ENCODE assay signal across 14 cellular contexts in the genomic region with DNA sequence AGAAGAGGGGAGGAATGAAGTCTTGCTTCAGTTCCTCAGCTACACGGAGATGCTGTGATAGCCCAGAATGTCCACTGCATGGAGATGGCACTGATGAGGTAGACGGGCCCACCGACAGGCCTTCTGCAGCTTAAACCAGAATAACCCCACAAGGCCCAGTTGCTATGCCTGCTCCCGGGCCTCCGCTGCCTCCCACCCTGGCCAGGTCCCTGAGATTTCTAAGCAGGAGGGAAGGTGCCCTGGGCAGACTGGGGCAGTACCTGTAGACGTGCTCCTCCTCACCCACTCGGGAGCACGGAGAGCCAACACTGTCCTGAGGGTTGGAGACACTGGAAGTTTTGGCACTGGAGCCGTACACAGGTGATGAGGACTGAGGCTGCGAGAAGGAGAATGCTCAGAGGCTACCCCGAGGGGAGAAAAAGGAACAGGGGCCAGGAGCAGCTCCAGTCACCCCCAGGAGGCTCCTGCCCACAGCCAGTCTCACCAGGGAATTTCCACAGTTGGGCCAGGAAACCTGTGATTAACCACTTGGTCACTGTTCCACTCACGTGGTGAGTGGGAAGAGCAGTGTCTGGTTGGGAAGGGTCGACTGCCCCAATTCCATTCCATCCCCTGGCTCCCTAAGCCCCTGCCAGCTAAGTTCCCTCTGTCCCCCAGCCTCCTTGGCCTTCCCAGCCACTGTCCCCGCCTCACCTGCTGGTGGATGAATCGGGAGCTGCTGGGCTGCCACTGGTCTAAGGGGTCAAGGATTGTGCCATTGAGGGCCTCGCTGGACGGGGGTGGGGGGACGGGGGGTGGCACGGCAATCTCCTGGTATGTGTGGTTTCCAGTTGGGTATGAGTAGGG. TPM values are rescaled to one million over a fixed set of nuclear protein-coding genes. Genes with fewer than 3 reads are reported as not detected.
DNase-seq lines count a peak whose midpoint lies in the region; ATAC-seq and TF ChIP-seq lines count a peak whose summit lies in the region.
"Had no signal": no experiment of that assay in that cellular context is flagged by ENCODE, and none has a peak within 500 bp of the region (broad histone marks: within the 10 kb centered on the region; RNA-seq: fewer than 3 reads in every experiment).

No MANE protein-coding gene starts in this region.

- H3K36me3 Mint-ChIP-seq in activated T-helper 17 cell treated with anti-CD3 and anti-CD28 coated beads, Interleukin-2, amount 50 U/mL, for 72 hours (ENCODE audit: low read depth), result peaks cover 48% of the 10 kb centered on the region
- peaks cover 10% of the 10 kb centered on the region for H3K36me3 Mint-ChIP-seq in osteocyte (ENCODE audit: unreplicated experiment)
- H3K36me3 Mint-ChIP-seq in activated naive CD8-positive, alpha-beta T cell treated with anti-CD3 and anti-CD28 coated beads for 36 hours, result peaks cover 2% of the 10 kb centered on the region

- peak overlapping the region; percentile 73 for H3K27ac Mint-ChIP-seq in activated T-helper 17 cell treated with anti-CD3 and anti-CD28 coated beads, Interleukin-2, amount 50 U/mL, for 72 hours
- peak overlapping the region; percentile 47 for H3K27ac Mint-ChIP-seq in osteocyte (ENCODE audit: unreplicated experiment)
- no peak overlapping the region for H3K27ac Mint-ChIP-seq in activated naive CD8-positive, alpha-beta T cell treated with anti-CD3 and anti-CD28 coated beads for 36 hours

- H3K4me3 Mint-ChIP-seq in activated T-helper 17 cell treated with anti-CD3 and anti-CD28 coated beads, Interleukin-2, amount 50 U/mL, for 72 hours, result no peak overlapping the region
- H3K4me3 Mint-ChIP-seq in osteocyte (ENCODE audit: unreplicated experiment), result no peak overlapping the region
- H3K4me3 Mint-ChIP-seq in activated naive CD8-positive, alpha-beta T cell treated with anti-CD3 and anti-CD28 coated beads for 36 hours, result no peak overlapping the region
- H3K4me3 Mint-ChIP-seq: T-helper 1 cell treated with Interleukin-12 subunit alpha and Interleukin-12 subunit beta and Interleukin-4 antibody, amounts not matched to agents 30 μg/mL and 1 μg/mL, for 36 hours had no signal

- H3K27me3 Mint-ChIP-seq in activated T-helper 17 cell treated with anti-CD3 and anti-CD28 coated beads, Interleukin-2, amount 50 U/mL, for 72 hours, result no peaks in the 10 kb centered on the region
- no peaks in the 10 kb centered on the region for H3K27me3 Mint-ChIP-seq in osteocyte (ENCODE audit: unreplicated experiment)
- no peaks in the 10 kb centered on the region for H3K27me3 Mint-ChIP-seq in activated naive CD8-positive, alpha-beta T cell treated with anti-CD3 and anti-CD28 coated beads for 36 hours

- 81 to 85% methylated on average over 15 to 19 of the region's 19 CpGs for WGBS in GM23248 (ENCODE audit: low coverage in 1 of 2, low lambda C conversion rate in 2 of 2, missing lambda C conversion rate in 2 of 2), 2 experiments
- WGBS in hepatocyte (ENCODE audit: low lambda C conversion rate, missing lambda C conversion rate), result 94% methylated on average over 17 of the region's 19 CpGs

- H3K36me3 ChIP-seq in GM23248 (ENCODE audit: low read depth), result peaks cover 27% of the 10 kb centered on the region
- H3K36me3 ChIP-seq in hepatocyte (replicated peaks; ENCODE audit: insufficient read depth, low read depth), result no peaks in the 10 kb centered on the region
- H3K36me3 ChIP-seq in gastrocnemius medialis, result peaks cover 2 to 55% of the 10 kb centered on the region in 2 donors

- H3K9me3 Mint-ChIP-seq in activated T-helper 17 cell treated with anti-CD3 and anti-CD28 coated beads, Interleukin-2, amount 50 U/mL, for 72 hours, result no peaks in the 10 kb centered on the region
- H3K9me3 Mint-ChIP-seq in osteocyte (ENCODE audit: unreplicated experiment), result no peaks in the 10 kb centered on the region
- no peaks in the 10 kb centered on the region for H3K9me3 Mint-ChIP-seq in activated naive CD8-positive, alpha-beta T cell treated with anti-CD3 and anti-CD28 coated beads for 36 hours
- H3K9me3 Mint-ChIP-seq: T-helper 1 cell treated with Interleukin-12 subunit alpha and Interleukin-12 subunit beta and Interleukin-4 antibody, amounts not matched to agents 30 μg/mL and 1 μg/mL, for 36 hours had no signal

- peaks cover 100% of the 10 kb centered on the region for H3K79me2 ChIP-seq in GM23248 (ENCODE audit: insufficient read depth)
- H3K79me2 ChIP-seq in hepatocyte, result peaks cover 41% of the 10 kb centered on the region

- H3K9me2 ChIP-seq in GM23248 (ENCODE audit: insufficient read depth) (no peaks in the 10 kb centered on the region), hepatocyte (replicated peaks; ENCODE audit: insufficient read depth) (no peaks in the 10 kb centered on the region)

- TF ChIP-seq CTCF in hepatocyte (IDR thresholded peaks at IDR 0.05; ENCODE audit: poor library complexity) (no peak), osteocyte (IDR thresholded peaks at IDR 0.05) (no peak), gastrocnemius medialis (IDR thresholded peaks at IDR 0.05 in 4 of 5, conservative IDR thresholded peaks at IDR 0.05 in 1 of 5) (no peak)

- H3K27me3 ChIP-seq in GM23248 (replicated peaks; ENCODE audit: insufficient read depth) (no peaks in the 10 kb centered on the region), hepatocyte (no peaks in the 10 kb centered on the region), gastrocnemius medialis (no peaks in the 10 kb centered on the region)
- H3K27me3 ChIP-seq: heart left ventricle had no signal

- no peak for ATAC-seq in activated T-helper 17 cell treated with anti-CD3 and anti-CD28 coated beads, Interleukin-2, amount 50 U/mL, for 72 hours (replicated peaks)
- ATAC-seq in HG02938 (IDR thresholded peaks at IDR 0.05; ENCODE audit: unreplicated experiment) (no peak), gastrocnemius medialis (no peak), GM18861 (IDR thresholded peaks at IDR 0.05; ENCODE audit: unreplicated experiment) (no peak)
- ATAC-seq: left lobe of liver had no signal

- no peaks in the 10 kb centered on the region for H4K20me1 ChIP-seq in GM23248 (ENCODE audit: insufficient read depth)
- no peaks in the 10 kb centered on the region for H4K20me1 ChIP-seq in hepatocyte (ENCODE audit: insufficient read depth, poor library complexity, severe bottlenecking)

- H3K4me1 Mint-ChIP-seq in activated T-helper 17 cell treated with anti-CD3 and anti-CD28 coated beads, Interleukin-2, amount 50 U/mL, for 72 hours, result peaks cover 15% of the 10 kb centered on the region
- peaks cover 43% of the 10 kb centered on the region for H3K4me1 Mint-ChIP-seq in osteocyte (ENCODE audit: unreplicated experiment)
- peaks cover 33% of the 10 kb centered on the region for H3K4me1 Mint-ChIP-seq in activated naive CD8-positive, alpha-beta T cell treated with anti-CD3 and anti-CD28 coated beads for 36 hours

- DNase-seq in GM23248, result peak; percentile 44
- no peak for DNase-seq in hepatocyte (ENCODE audit: low spot score)
- DNase-seq in osteocyte (ENCODE audit: extremely low spot score, unreplicated experiment), result no peak
- no peak for DNase-seq in gastrocnemius medialis
- DNase-seq in activated naive CD8-positive, alpha-beta T cell treated with anti-CD3 and anti-CD28 coated beads for 36 hours, result no peak
- DNase-seq: activated CD4-positive, CD25-positive, alpha-beta regulatory T cell treated with anti-CD3 and anti-CD28 coated beads, Interleukin-2, amount 50 U/mL, for 72 hours; activated T-cell treated with anti-CD3 and anti-CD28 coated beads for 4 hours; RPMI8226 had no signal

- H3K4me1 ChIP-seq in GM23248 (ENCODE audit: insufficient read depth) (peaks cover 17% of the 10 kb centered on the region), hepatocyte (ENCODE audit: insufficient read depth) (peaks cover 49% of the 10 kb centered on the region), gastrocnemius medialis (peaks cover 33 to 38% of the 10 kb centered on the region in 2 donors)

- H3K9ac ChIP-seq in GM23248, result peak overlapping the region; percentile 16; the same call in 1 of the 2 replicates

- H3K4me2 ChIP-seq in GM23248 (ENCODE audit: unreplicated experiment), result no peak overlapping the region
- peak overlapping the region; percentile 60 for H3K4me2 ChIP-seq in hepatocyte

- H2AFZ ChIP-seq in GM23248, result no peak overlapping the region
- H2AFZ ChIP-seq in hepatocyte, result no peak overlapping the region

- H3K4me3 ChIP-seq in GM23248 (no peak overlapping the region), hepatocyte (no peak overlapping the region), gastrocnemius medialis (no peak overlapping the region)

- in situ Hi-C loops in GM23248 (cut with MboI) (loop anchor here (10.0 kb wide), 1 partner anchor 51 kb away; no protein-coding TSS in a partner anchor), gastrocnemius medialis (cut with MboI; ENCODE audit: low sequenced_read_pairs in 4 of 4) (no loop called here)

- TF ChIP-seq POLR2A in gastrocnemius medialis (IDR thresholded peaks at IDR 0.05), result no peak

- peaks cover 28% of the 10 kb centered on the region for H3F3A ChIP-seq in GM23248 (ENCODE audit: insufficient read depth)

- 0 out of 2 replicates have a peak overlapping the region, but pooled peaks have one; percentile 50 for H3K27ac ChIP-seq in GM23248
- H3K27ac ChIP-seq in hepatocyte, result peak overlapping the region; percentile 99
- peak overlapping the region in 2 of 4 donors; percentile 97 to 98 for H3K27ac ChIP-seq in gastrocnemius medialis

- intact Hi-C loops in gastrocnemius medialis (cut with DNase I; ENCODE audit: low total_unique reads), result no loop called here

- H3K9me3 ChIP-seq in GM23248 (ENCODE audit: low read depth), result no peaks in the 10 kb centered on the region
- no peaks in the 10 kb centered on the region for H3K9me3 ChIP-seq in hepatocyte (ENCODE audit: low read depth)
- H3K9me3 ChIP-seq in gastrocnemius medialis, result no peaks in the 10 kb centered on the region
- H3K9me3 ChIP-seq: heart left ventricle had no signal

RNA-seq across cellular contexts. Expression of gene RPLP0, which starts 22.8 kb away (rescaled TPM):
- 4,120 and 4,786 TPM in 2 replicates for total RNA-seq in GM23248 (2014; rRNA removed; shearing (Covaris generic))
- polyA plus RNA-seq in GM23248 (2016; fragmentation: Nextera tagmentation; extraction: Ambion mirVana), result 1,272 and 1,276 TPM in 2 replicates
- total RNA-seq in activated T-helper 17 cell treated with anti-CD3 and anti-CD28 coated beads, Interleukin-2, amount 50 U/mL, for 72 hours, result 1,000 to 10,000 TPM; 3,687 to 4,380 TPM
- 3,730 and 3,982 TPM in 2 replicates for total RNA-seq in hepatocyte
- 775 and 798 TPM in 2 replicates for polyA plus RNA-seq in hepatocyte
- total RNA-seq in osteocyte, result 2,037 TPM in 2 replicates
- 1,000 to 10,000 TPM; 2,008 to 3,982 (median 3,189) TPM for total RNA-seq in gastrocnemius medialis
- total RNA-seq in activated naive CD8-positive, alpha-beta T cell treated with anti-CD3 and anti-CD28 coated beads for 36 hours, result 1,000 to 10,000 TPM; 3,852 to 4,173 TPM

RNA-seq across cellular contexts. Expression of gene GCN1, which starts 29.2 kb away (rescaled TPM):
- total RNA-seq in GM23248 (2014; rRNA removed; shearing (Covaris generic)), result 74.8 and 79.7 TPM in 2 replicates
- polyA plus RNA-seq in GM23248 (2016; fragmentation: Nextera tagmentation; extraction: Ambion mirVana) (24.2 and 24.5 TPM in 2 replicates), hepatocyte (27.6 and 28.2 TPM in 2 replicates)
- total RNA-seq in activated T-helper 17 cell treated with anti-CD3 and anti-CD28 coated beads, Interleukin-2, amount 50 U/mL, for 72 hours, result 100 to 1,000 TPM in 1 of 2 donors, 10 to 100 TPM in 1; 94.4 to 177 TPM
- total RNA-seq in hepatocyte (37.4 and 197 TPM in 2 replicates), osteocyte (106 and 115 TPM in 2 replicates), gastrocnemius medialis (10 to 100 TPM; 58.2 to 99.7 (median 87.4) TPM)
- total RNA-seq in activated naive CD8-positive, alpha-beta T cell treated with anti-CD3 and anti-CD28 coated beads for 36 hours, result 100 to 1,000 TPM; 143 to 146 TPM

RNA-seq across cellular contexts. Expression of gene PXN, which starts 41.8 kb away (rescaled TPM):
- 63.7 and 87.2 TPM in 2 replicates for total RNA-seq in GM23248 (2014; rRNA removed; shearing (Covaris generic))
- 134 and 135 TPM in 2 replicates for polyA plus RNA-seq in GM23248 (2016; fragmentation: Nextera tagmentation; extraction: Ambion mirVana)
- 10 to 100 TPM; 44.8 to 65.5 TPM for total RNA-seq in activated T-helper 17 cell treated with anti-CD3 and anti-CD28 coated beads, Interleukin-2, amount 50 U/mL, for 72 hours
- 26.7 and 30.4 TPM in 2 replicates for total RNA-seq in hepatocyte
- 61.7 and 69.3 TPM in 2 replicates for polyA plus RNA-seq in hepatocyte
- 76.7 and 79.9 TPM in 2 replicates for total RNA-seq in osteocyte
- 100 to 1,000 TPM in 1 of 4 donors, 10 to 100 TPM in 3; 48.8 to 102 (median 77.9) TPM for total RNA-seq in gastrocnemius medialis
- 10 to 100 TPM; 37.1 to 39.2 TPM for total RNA-seq in activated naive CD8-positive, alpha-beta T cell treated with anti-CD3 and anti-CD28 coated beads for 36 hours
